1 cellular context compared by ENCODE assay signal in the genomic region with DNA sequence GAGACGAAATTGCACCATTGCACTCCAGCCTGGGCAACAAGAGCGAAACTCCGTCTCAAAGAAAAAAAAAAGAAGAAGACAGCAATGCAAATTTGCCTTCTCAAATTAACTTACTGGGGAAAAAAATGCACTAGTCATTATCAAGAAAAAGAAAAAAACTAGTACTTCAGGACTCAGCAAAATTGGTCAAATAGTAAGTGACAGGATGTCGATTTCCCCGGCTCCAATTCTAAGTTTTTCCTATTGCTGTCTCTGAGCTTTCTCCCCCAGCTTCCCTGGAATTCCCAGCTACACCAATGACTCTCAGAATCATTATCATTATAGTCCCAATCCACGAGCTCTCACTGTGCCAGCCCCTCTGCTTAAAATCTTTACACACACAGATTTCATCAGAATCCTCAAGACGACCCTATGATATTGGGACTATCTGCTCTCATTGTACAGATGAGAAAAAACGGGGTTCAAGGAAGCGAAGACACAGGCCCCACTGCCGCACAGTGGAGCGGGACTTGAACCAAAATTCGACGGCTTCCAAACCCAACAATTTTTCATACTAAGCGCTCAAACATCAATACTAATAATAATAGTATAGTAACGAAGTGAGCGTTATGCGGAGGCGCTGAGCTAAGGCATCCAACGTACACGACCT.
TF ChIP-seq lines count a peak whose summit lies in the region.

No MANE protein-coding gene starts in this region.

TF ChIP-seq in HEK293, 187 proteins besides CTCF, POLR2A, EP300 and RAD21 (continued from another document):
- no peak for TF ChIP-seq ZEB2 (tag by site-specific recombination; IDR thresholded peaks at IDR 0.05)
- TF ChIP-seq, protein P1, sequence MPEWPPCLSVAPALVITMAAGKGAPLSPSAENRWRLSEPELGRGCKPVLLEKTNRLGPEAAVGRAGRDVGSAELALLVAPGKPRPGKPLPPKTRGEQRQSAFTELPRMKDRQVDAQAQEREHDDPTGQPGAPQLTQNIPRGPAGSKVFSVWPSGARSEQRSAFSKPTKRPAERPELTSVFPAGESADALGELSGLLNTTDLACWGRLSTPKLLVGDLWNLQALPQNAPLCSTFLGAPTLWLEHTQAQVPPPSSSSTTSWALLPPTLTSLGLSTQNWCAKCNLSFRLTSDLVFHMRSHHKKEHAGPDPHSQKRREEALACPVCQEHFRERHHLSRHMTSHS (tag by site-specific recombination; IDR thresholded peaks at IDR 0.05): no peak
- no peak for TF ChIP-seq ZNF544 (tag by site-specific recombination; IDR thresholded peaks at IDR 0.05)
- TF ChIP-seq, protein P2, sequence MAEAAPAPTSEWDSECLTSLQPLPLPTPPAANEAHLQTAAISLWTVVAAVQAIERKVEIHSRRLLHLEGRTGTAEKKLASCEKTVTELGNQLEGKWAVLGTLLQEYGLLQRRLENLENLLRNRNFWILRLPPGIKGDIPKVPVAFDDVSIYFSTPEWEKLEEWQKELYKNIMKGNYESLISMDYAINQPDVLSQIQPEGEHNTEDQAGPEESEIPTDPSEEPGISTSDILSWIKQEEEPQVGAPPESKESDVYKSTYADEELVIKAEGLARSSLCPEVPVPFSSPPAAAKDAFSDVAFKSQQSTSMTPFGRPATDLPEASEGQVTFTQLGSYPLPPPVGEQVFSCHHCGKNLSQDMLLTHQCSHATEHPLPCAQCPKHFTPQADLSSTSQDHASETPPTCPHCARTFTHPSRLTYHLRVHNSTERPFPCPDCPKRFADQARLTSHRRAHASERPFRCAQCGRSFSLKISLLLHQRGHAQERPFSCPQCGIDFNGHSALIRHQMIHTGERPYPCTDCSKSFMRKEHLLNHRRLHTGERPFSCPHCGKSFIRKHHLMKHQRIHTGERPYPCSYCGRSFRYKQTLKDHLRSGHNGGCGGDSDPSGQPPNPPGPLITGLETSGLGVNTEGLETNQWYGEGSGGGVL (tag by site-specific recombination; IDR thresholded peaks at IDR 0.05): no peak
- no peak for TF ChIP-seq ZNF514 (tag by site-specific recombination; IDR thresholded peaks at IDR 0.05)
- TF ChIP-seq ZNF785 (tag by site-specific recombination; IDR thresholded peaks at IDR 0.05): no peak
- TF ChIP-seq ZNF571 (tag by site-specific recombination; IDR thresholded peaks at IDR 0.05): no peak
- 0 out of 2 replicates have a peak, but pooled peaks have one; percentile 27 for TF ChIP-seq ZNF558 (tag by site-specific recombination; IDR thresholded peaks at IDR 0.05)
- TF ChIP-seq ZNF707 (tag by site-specific recombination; IDR thresholded peaks at IDR 0.05): no peak
- TF ChIP-seq ZNF184 (tag by site-specific recombination; IDR thresholded peaks at IDR 0.05): no peak
- TF ChIP-seq ZNF629 (tag by site-specific recombination; IDR thresholded peaks at IDR 0.05): no peak
- TF ChIP-seq, protein P3, sequence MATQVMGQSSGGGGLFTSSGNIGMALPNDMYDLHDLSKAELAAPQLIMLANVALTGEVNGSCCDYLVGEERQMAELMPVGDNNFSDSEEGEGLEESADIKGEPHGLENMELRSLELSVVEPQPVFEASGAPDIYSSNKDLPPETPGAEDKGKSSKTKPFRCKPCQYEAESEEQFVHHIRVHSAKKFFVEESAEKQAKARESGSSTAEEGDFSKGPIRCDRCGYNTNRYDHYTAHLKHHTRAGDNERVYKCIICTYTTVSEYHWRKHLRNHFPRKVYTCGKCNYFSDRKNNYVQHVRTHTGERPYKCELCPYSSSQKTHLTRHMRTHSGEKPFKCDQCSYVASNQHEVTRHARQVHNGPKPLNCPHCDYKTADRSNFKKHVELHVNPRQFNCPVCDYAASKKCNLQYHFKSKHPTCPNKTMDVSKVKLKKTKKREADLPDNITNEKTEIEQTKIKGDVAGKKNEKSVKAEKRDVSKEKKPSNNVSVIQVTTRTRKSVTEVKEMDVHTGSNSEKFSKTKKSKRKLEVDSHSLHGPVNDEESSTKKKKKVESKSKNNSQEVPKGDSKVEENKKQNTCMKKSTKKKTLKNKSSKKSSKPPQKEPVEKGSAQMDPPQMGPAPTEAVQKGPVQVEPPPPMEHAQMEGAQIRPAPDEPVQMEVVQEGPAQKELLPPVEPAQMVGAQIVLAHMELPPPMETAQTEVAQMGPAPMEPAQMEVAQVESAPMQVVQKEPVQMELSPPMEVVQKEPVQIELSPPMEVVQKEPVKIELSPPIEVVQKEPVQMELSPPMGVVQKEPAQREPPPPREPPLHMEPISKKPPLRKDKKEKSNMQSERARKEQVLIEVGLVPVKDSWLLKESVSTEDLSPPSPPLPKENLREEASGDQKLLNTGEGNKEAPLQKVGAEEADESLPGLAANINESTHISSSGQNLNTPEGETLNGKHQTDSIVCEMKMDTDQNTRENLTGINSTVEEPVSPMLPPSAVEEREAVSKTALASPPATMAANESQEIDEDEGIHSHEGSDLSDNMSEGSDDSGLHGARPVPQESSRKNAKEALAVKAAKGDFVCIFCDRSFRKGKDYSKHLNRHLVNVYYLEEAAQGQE (tag by site-specific recombination; IDR thresholded peaks at IDR 0.05): no peak
- no peak for TF ChIP-seq ZFP37 (tag by site-specific recombination; IDR thresholded peaks at IDR 0.05)
- no peak for TF ChIP-seq ZNF426 (tag by site-specific recombination; IDR thresholded peaks at IDR 0.05)
- TF ChIP-seq ZNF791 (tag by site-specific recombination; IDR thresholded peaks at IDR 0.05): no peak
- TF ChIP-seq GFI1B (tag by site-specific recombination; IDR thresholded peaks at IDR 0.05): no peak
- no peak for TF ChIP-seq ZNF341 (tag by site-specific recombination; IDR thresholded peaks at IDR 0.05; ENCODE audit: low read depth)
- no peak for TF ChIP-seq HOXD13 (CRISPR knock-in tag; IDR thresholded peaks at IDR 0.05; ENCODE audit: borderline replicate concordance)
- TF ChIP-seq ZNF792 (tag by site-specific recombination; IDR thresholded peaks at IDR 0.05): no peak
- TF ChIP-seq ZNF23 (tag by site-specific recombination; IDR thresholded peaks at IDR 0.05; ENCODE audit: borderline replicate concordance): 0 out of 2 replicates have a peak, but pooled peaks have one; percentile 7
- TF ChIP-seq, protein P4, sequence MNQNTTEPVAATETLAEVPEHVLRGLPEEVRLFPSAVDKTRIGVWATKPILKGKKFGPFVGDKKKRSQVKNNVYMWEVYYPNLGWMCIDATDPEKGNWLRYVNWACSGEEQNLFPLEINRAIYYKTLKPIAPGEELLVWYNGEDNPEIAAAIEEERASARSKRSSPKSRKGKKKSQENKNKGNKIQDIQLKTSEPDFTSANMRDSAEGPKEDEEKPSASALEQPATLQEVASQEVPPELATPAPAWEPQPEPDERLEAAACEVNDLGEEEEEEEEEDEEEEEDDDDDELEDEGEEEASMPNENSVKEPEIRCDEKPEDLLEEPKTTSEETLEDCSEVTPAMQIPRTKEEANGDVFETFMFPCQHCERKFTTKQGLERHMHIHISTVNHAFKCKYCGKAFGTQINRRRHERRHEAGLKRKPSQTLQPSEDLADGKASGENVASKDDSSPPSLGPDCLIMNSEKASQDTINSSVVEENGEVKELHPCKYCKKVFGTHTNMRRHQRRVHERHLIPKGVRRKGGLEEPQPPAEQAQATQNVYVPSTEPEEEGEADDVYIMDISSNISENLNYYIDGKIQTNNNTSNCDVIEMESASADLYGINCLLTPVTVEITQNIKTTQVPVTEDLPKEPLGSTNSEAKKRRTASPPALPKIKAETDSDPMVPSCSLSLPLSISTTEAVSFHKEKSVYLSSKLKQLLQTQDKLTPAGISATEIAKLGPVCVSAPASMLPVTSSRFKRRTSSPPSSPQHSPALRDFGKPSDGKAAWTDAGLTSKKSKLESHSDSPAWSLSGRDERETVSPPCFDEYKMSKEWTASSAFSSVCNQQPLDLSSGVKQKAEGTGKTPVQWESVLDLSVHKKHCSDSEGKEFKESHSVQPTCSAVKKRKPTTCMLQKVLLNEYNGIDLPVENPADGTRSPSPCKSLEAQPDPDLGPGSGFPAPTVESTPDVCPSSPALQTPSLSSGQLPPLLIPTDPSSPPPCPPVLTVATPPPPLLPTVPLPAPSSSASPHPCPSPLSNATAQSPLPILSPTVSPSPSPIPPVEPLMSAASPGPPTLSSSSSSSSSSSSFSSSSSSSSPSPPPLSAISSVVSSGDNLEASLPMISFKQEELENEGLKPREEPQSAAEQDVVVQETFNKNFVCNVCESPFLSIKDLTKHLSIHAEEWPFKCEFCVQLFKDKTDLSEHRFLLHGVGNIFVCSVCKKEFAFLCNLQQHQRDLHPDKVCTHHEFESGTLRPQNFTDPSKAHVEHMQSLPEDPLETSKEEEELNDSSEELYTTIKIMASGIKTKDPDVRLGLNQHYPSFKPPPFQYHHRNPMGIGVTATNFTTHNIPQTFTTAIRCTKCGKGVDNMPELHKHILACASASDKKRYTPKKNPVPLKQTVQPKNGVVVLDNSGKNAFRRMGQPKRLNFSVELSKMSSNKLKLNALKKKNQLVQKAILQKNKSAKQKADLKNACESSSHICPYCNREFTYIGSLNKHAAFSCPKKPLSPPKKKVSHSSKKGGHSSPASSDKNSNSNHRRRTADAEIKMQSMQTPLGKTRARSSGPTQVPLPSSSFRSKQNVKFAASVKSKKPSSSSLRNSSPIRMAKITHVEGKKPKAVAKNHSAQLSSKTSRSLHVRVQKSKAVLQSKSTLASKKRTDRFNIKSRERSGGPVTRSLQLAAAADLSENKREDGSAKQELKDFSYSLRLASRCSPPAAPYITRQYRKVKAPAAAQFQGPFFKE (tag by site-specific recombination; IDR thresholded peaks at IDR 0.05; ENCODE audit: borderline replicate concordance): no peak
- no peak for TF ChIP-seq SP2 (tag by site-specific recombination; IDR thresholded peaks at IDR 0.05)
TF ChIP-seq in HEK293: peak in this region for 4.
